Comparison of ENCODE assay signal across 10 cellular contexts in genomic region chr14:58663494-58664111, GRCh38. TPM values are rescaled to one million over a fixed set of nuclear protein-coding genes. Genes with fewer than 3 reads are reported as not detected.
DNase-seq lines count a peak whose midpoint lies in the region; ATAC-seq and TF ChIP-seq lines count a peak whose summit lies in the region.
"Had no signal": no experiment of that assay in that cellular context is flagged by ENCODE, and none has a peak within 500 bp of the region (broad histone marks: within the 10 kb centered on the region; RNA-seq: fewer than 3 reads in every experiment).

No MANE protein-coding gene starts in this region.

- H3K36me3 ChIP-seq in sigmoid colon: no peaks in the 10 kb centered on the region
- H3K36me3 ChIP-seq: heart right ventricle had no signal

- no peaks in the 10 kb centered on the region for H3K4me1 ChIP-seq in sigmoid colon

- CTCF ChIA-PET in HEK293T (lab: Yijun Ruan, JAX): no interaction called here

- intact Hi-C loops in sigmoid colon (cut with DNase I): no loop called here

- no peak for ATAC-seq in GM19395 (IDR thresholded peaks at IDR 0.05; ENCODE audit: unreplicated experiment)

- no peaks in the 10 kb centered on the region for H3K9me3 ChIP-seq in sigmoid colon
- H3K9me3 ChIP-seq: heart right ventricle had no signal

- no peaks in the 10 kb centered on the region for H3K27me3 ChIP-seq in sigmoid colon
- H3K27me3 ChIP-seq: heart right ventricle had no signal

- POLR2A ChIA-PET in HEK293T (lab: Yijun Ruan, JAX): no interaction called here

- H3K4me3 ChIP-seq in astrocyte of the spinal cord (ENCODE audit: low read depth, low read length) (no peak overlapping the region), sigmoid colon (no peak overlapping the region)
- H3K4me3 ChIP-seq: heart right ventricle had no signal

- WGBS in sigmoid colon, 2 donors: 30 to 62% methylated on average over 2 of the region's 2 CpGs

- no peak overlapping the region for H3K27ac ChIP-seq in sigmoid colon
- H3K27ac ChIP-seq: heart right ventricle had no signal

- TF ChIP-seq CTCF in astrocyte of the spinal cord (IDR thresholded peaks at IDR 0.05; ENCODE audit: low read depth, low read length): no peak
- no peak for TF ChIP-seq CTCF in sigmoid colon (IDR thresholded peaks at IDR 0.05)

- DNase-seq in DMS79 treated with DMSO at 0.1 percent for 48 hours (lab: John Stamatoyannopoulos, UW) (peak; percentile 91), NCI-H1930 (lab: John Stamatoyannopoulos, UW) (peak; percentile 35 to 64), astrocyte of the spinal cord (ENCODE audit: low read depth, low spot score) (peak; percentile 81), myocyte (ENCODE audit: low read depth) (peak; percentile 50), HEK293T (ENCODE audit: extremely low spot score) (no peak), sigmoid colon (no peak), T-helper 2 cell (no peak)
- DNase-seq: heart right ventricle; stimulated activated CD4-positive, alpha-beta T cell treated with anti-CD3 and anti-CD28 coated beads, Interleukin-4, amount 100 ng/mL, for 1 hour had no signal

- in situ Hi-C loops in astrocyte of the spinal cord (cut with HindIII; ENCODE audit: low sequenced_read_pairs): no loop called here

- TF ChIP-seq EP300 in sigmoid colon (IDR thresholded peaks at IDR 0.05): no peak

- no peak for TF ChIP-seq POLR2A in sigmoid colon (IDR thresholded peaks at IDR 0.05)

TF ChIP-seq in HEK293T, 16 proteins besides CTCF, POLR2A, EP300 and RAD21:
- no peak for TF ChIP-seq HDGF (IDR thresholded peaks at IDR 0.05; ENCODE audit: borderline replicate concordance)
- TF ChIP-seq PKNOX1 (IDR thresholded peaks at IDR 0.05): no peak
- no peak for TF ChIP-seq L3MBTL2 (conservative IDR thresholded peaks at IDR 0.05)
- no peak for TF ChIP-seq NFRKB (IDR thresholded peaks at IDR 0.05)
- TF ChIP-seq FOXM1 (IDR thresholded peaks at IDR 0.05; ENCODE audit: borderline replicate concordance): no peak
- TF ChIP-seq SP1 (IDR thresholded peaks at IDR 0.05): no peak
- no peak for TF ChIP-seq BHLHE40 (IDR thresholded peaks at IDR 0.05; ENCODE audit: borderline replicate concordance)
- no peak for TF ChIP-seq ELF4 (IDR thresholded peaks at IDR 0.05)
- no peak for TF ChIP-seq LEF1 (IDR thresholded peaks at IDR 0.05; ENCODE audit: borderline replicate concordance)
- TF ChIP-seq ARNT (IDR thresholded peaks at IDR 0.05): no peak
- TF ChIP-seq CTBP1 (IDR thresholded peaks at IDR 0.05; ENCODE audit: borderline replicate concordance): no peak
- no peak for TF ChIP-seq ZNF384 (IDR thresholded peaks at IDR 0.05)
- TF ChIP-seq SUZ12 (IDR thresholded peaks at IDR 0.05): no peak
- no peak for TF ChIP-seq TARDBP (IDR thresholded peaks at IDR 0.05)
- no peak for TF ChIP-seq FOXK2 (IDR thresholded peaks at IDR 0.05)
- TF ChIP-seq FOXA1 (IDR thresholded peaks at IDR 0.05): no peak

RNA-seq across cellular contexts. Expression of gene DACT1, which starts 25.8 kb away (rescaled TPM):
- total RNA-seq in myocyte: 9.7 and 30.4 TPM in 2 replicates
- polyA plus RNA-seq in myocyte (2012): 36.5 TPM
- total RNA-seq in sigmoid colon: 10 to 100 TPM in 2 of 4 donors, 1 to 10 TPM in 2; 5.9 to 21.2 (median 12.1) TPM
- polyA plus RNA-seq in sigmoid colon: 1 to 10 TPM; 1.8 to 2.8 (median 2.1) TPM

Comparison
In these comparisons a context has a peak if more than half of its experiments do, and no peak if none do; other contexts are left out.
1. DNase-seq: peak in DMS79 treated with DMSO at 0.1 percent for 48 hours (single experiment), NCI-H1930 (2 of 2), astrocyte of the spinal cord (single experiment) and myocyte (single experiment); none in HEK293T (single experiment), sigmoid colon (single experiment) and T-helper 2 cell (0 of 5).